14 cellular contexts compared by ENCODE assay signal in the genomic region with DNA sequence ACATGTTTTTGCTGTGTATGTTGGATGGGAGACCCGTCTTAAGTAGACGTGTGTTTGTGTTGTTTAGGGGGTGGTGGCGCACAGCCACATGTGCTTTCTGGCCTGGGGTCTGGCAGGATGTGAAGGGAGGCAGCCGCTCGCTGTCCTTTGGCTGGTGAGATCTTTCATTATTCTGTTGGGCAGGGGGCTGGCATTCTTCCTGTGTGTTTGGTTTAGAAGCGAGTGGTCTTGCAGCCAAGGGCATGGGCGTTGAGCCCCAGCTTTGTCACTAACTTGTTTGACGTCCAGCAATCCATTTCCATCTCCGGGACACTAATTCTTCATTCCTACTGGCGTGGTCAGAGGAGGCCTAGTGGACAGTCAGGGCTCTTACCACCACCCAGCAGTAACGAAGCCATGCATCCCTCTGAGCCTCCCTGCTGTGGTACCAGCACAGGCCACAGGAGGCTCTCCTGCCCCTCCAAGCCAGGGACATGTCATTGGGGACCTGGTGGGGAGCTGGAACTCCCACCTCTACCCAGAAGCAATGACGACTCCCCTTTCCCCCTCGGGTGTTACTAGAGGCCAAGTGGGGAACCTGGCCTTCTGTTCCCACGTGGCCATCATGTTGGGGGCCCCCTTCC. TPM values are rescaled to one million over a fixed set of nuclear protein-coding genes. Genes with fewer than 3 reads are reported as not detected.
A peak's percentile ranks its signal among the peaks of the same experiment; 100 is the strongest.
DNase-seq lines count a peak whose midpoint lies in the region; ATAC-seq and TF ChIP-seq lines count a peak whose summit lies in the region.
"Had no signal": no experiment of that assay in that cellular context is flagged by ENCODE, and none has a peak within 500 bp of the region (broad histone marks: within the 10 kb centered on the region; RNA-seq: fewer than 3 reads in every experiment).

No MANE protein-coding gene starts in this region.

- no peak for DNase-seq in A673 (ENCODE audit: low spot score)
- DNase-seq in HFF-Myc (ENCODE audit: extremely low read depth, low read depth) = no peak
- peak; percentile 7 for DNase-seq in cerebellar cortex (ENCODE audit: low spot score)
- DNase-seq in right lobe of liver = no peak
- DNase-seq in T-helper 17 cell = no peak
- no peak for DNase-seq in ecto neural progenitor cell (ENCODE audit: low spot score)
- no peak for DNase-seq in NCI-H1694 (lab: John Stamatoyannopoulos, UW)
- DNase-seq: activated CD4-positive, alpha-beta T cell treated with anti-CD3 and anti-CD28 coated beads for 1 hour; activated naive CD8-positive, alpha-beta T cell treated with anti-CD3 and anti-CD28 coated beads, Interleukin-2, amount 10 ng/mL, durations not matched to agents 7 days and 5 days had no signal

- 73% methylated on average over 2 of the region's 14 CpGs for WGBS in right lobe of liver (ENCODE audit: insufficient coverage, low coverage, low lambda C conversion rate, missing lambda C conversion rate)

- H3K4me1 Mint-ChIP-seq in T-helper 17 cell = no peaks in the 10 kb centered on the region
- H3K4me1 Mint-ChIP-seq: activated naive CD8-positive, alpha-beta T cell treated with anti-CD3 and anti-CD28 coated beads, Interleukin-2, amount 10 ng/mL, durations not matched to agents 7 days and 5 days; B cell; IgD-negative memory B cell had no signal

- ATAC-seq in right lobe of liver (peak in 3 of 4 donors; percentile 28 to 39 (median 33)), T-helper 17 cell (no peak), HG03520 (IDR thresholded peaks at IDR 0.05; ENCODE audit: unreplicated experiment) (no peak)

- no peak overlapping the region for H3K4me3 Mint-ChIP-seq in T-helper 17 cell
- H3K4me3 Mint-ChIP-seq: activated naive CD8-positive, alpha-beta T cell treated with anti-CD3 and anti-CD28 coated beads, Interleukin-2, amount 10 ng/mL, durations not matched to agents 7 days and 5 days; B cell; IgD-negative memory B cell had no signal

- H3K27ac ChIP-seq in A673 (ENCODE audit: low read depth, low read length, poor library complexity, severe bottlenecking) = no peak overlapping the region
- no peak overlapping the region for H3K27ac ChIP-seq in right lobe of liver
- H3K27ac ChIP-seq: hepatocyte had no signal

- H3K27me3 ChIP-seq in A673 (replicated peaks; ENCODE audit: insufficient read depth, low read depth, low read length, poor library complexity) (no peaks in the 10 kb centered on the region), right lobe of liver (no peaks in the 10 kb centered on the region)
- H3K27me3 ChIP-seq: hepatocyte, ovary had no signal

- no peak overlapping the region for H3K27ac Mint-ChIP-seq in T-helper 17 cell
- H3K27ac Mint-ChIP-seq: activated naive CD8-positive, alpha-beta T cell treated with anti-CD3 and anti-CD28 coated beads, Interleukin-2, amount 10 ng/mL, durations not matched to agents 7 days and 5 days; B cell; IgD-negative memory B cell had no signal

- no peaks in the 10 kb centered on the region for H3K9me3 ChIP-seq in A673 (ENCODE audit: low read depth, low read length, poor library complexity, severe bottlenecking)
- H3K9me3 ChIP-seq in right lobe of liver = no peaks in the 10 kb centered on the region
- no peaks in the 10 kb centered on the region for H3K9me3 ChIP-seq in T-helper 17 cell (ENCODE audit: control insufficient read depth, low read length, poor library complexity, severe bottlenecking)
- H3K9me3 ChIP-seq: ovary had no signal

- intact Hi-C loops in A673 (cut with micrococcal nuclease; ENCODE audit: unreplicated experiment) (no loop called here), right lobe of liver (cut with DNase I) (no loop called here)

- TF ChIP-seq CTCF in A673 (conservative IDR thresholded peaks at IDR 0.05; ENCODE audit: low read depth, low read length) (peak; percentile 40), HFF-Myc (IDR thresholded peaks at IDR 0.05; ENCODE audit: low read depth, low read length, missing control alignments) (peak; percentile 33), right lobe of liver (IDR thresholded peaks at IDR 0.05) (peak in 3 of 4 donors; percentile 3 to 14 (median 9))

- peaks cover 76% of the 10 kb centered on the region for H3K27me3 Mint-ChIP-seq in T-helper 17 cell

- H3K36me3 ChIP-seq in A673 (ENCODE audit: insufficient read depth, low read length, poor library complexity, severe bottlenecking) (no peaks in the 10 kb centered on the region), right lobe of liver (no peaks in the 10 kb centered on the region)
- H3K36me3 ChIP-seq: ovary had no signal

- no peak overlapping the region for H3K4me3 ChIP-seq in A673 (ENCODE audit: low read depth, low read length, poor library complexity, severe bottlenecking)
- H3K4me3 ChIP-seq in HFF-Myc (replicated peaks; ENCODE audit: low read depth, low read length) = no peak overlapping the region
- H3K4me3 ChIP-seq in right lobe of liver = no peak overlapping the region
- H3K4me3 ChIP-seq: hepatocyte, ovary had no signal

- no peaks in the 10 kb centered on the region for H3K4me1 ChIP-seq in A673 (ENCODE audit: insufficient read depth, low read length, poor library complexity, severe bottlenecking)
- no peaks in the 10 kb centered on the region for H3K4me1 ChIP-seq in right lobe of liver

- no peak for TF ChIP-seq POLR2A in right lobe of liver (IDR thresholded peaks at IDR 0.05)

- CTCF ChIA-PET in A673 (lab: Charles Lee) = no interaction called here

- BruUV-seq in A673 (replicated peaks; lab: Mats Ljungman, UMichigan) = no TSS peak

- peaks cover 3% of the 10 kb centered on the region for H3K36me3 Mint-ChIP-seq in T-helper 17 cell (ENCODE audit: low read depth)
- H3K36me3 Mint-ChIP-seq: activated naive CD8-positive, alpha-beta T cell treated with anti-CD3 and anti-CD28 coated beads, Interleukin-2, amount 10 ng/mL, durations not matched to agents 7 days and 5 days had no signal

- POLR2A ChIA-PET in A673 (lab: Charles Lee; ENCODE audit: low non-redundant PET) = no interaction called here

RNA-seq across cellular contexts. Expression of gene THSD4, which starts 10.7 kb away (rescaled TPM):
- total RNA-seq in A673 (2021) (2.4 and 3.5 TPM in 2 replicates), right lobe of liver (10 to 100 TPM in 4 of 6 experiments, 1 to 10 TPM in 2; 5.2 to 21.8 (median 13.7) TPM), T-helper 17 cell (not detected)
- total RNA-seq: activated naive CD8-positive, alpha-beta T cell treated with anti-CD3 and anti-CD28 coated beads, Interleukin-2, amount 10 ng/mL, durations not matched to agents 7 days and 5 days; B cell had no signal

Comparison
In these comparisons a context has a peak if more than half of its experiments do, and no peak if none do; other contexts are left out.
1. ATAC-seq: peak in right lobe of liver (3 of 4); none in T-helper 17 cell (single experiment) and HG03520 (single experiment).
2. Peak in every context shown above with its lines, with median percentiles within 50 percentile points of each other: CTCF ChIP-seq.